In genomic region chr17:63493411-63493810, GRCh38 we compare ENCODE assay signal across 17 cellular contexts. TPM values are rescaled to one million over a fixed set of nuclear protein-coding genes. Genes with fewer than 3 reads are reported as not detected.
A peak's percentile ranks its signal among the peaks of the same experiment; 100 is the strongest.
DNase-seq lines count a peak whose midpoint lies in the region; ATAC-seq and TF ChIP-seq lines count a peak whose summit lies in the region.
"Had no signal": no experiment of that assay in that cellular context is flagged by ENCODE, and none has a peak within 500 bp of the region (broad histone marks: within the 10 kb centered on the region; RNA-seq: fewer than 3 reads in every experiment).

No MANE protein-coding gene starts in this region.

- H3K14ac ChIP-seq in IMR-90 (replicated peaks; ENCODE audit: low read depth, low read length) (no peak overlapping the region), mesenchymal stem cell (ENCODE audit: low read length in 2 of 2) (no peak overlapping the region), neuronal stem cell (ENCODE audit: low read length) (no peak overlapping the region), H9 (ENCODE audit: insufficient read depth, low read length) (no peak overlapping the region)

- no peak overlapping the region for H2AK9ac ChIP-seq in IMR-90 (replicated peaks; ENCODE audit: low read depth, low read length, poor library complexity)

- H2BK15ac ChIP-seq in IMR-90 (ENCODE audit: low read depth, low read length), result no peak overlapping the region; the same call in 2 of the 3 replicates
- no peak overlapping the region for H2BK15ac ChIP-seq in mesenchymal stem cell (ENCODE audit: low read depth, poor library complexity, severe bottlenecking)
- no peak overlapping the region for H2BK15ac ChIP-seq in neuronal stem cell (ENCODE audit: low read length)
- H2BK15ac ChIP-seq in H9 (ENCODE audit: low read depth, low read length), result no peak overlapping the region

- H3K9me1 ChIP-seq in IMR-90 (ENCODE audit: insufficient read depth, low read length), result peaks cover 19% of the 10 kb centered on the region

- no peaks in the 10 kb centered on the region for H3K79me2 ChIP-seq in H9 (ENCODE audit: insufficient read depth, low read length)

- POLR2A ChIA-PET in IMR-90 (lab: Charles Lee; ENCODE audit: unreplicated experiment), result no interaction called here

- H3K9me3 ChIP-seq in IMR-90 (ENCODE audit: control insufficient read depth, insufficient read depth, low read length) (no peaks in the 10 kb centered on the region), mesenchymal stem cell (ENCODE audit: control insufficient read depth, low read length) (no peaks in the 10 kb centered on the region), neuronal stem cell (replicated peaks in 1 of 2; ENCODE audit: control insufficient read depth in 2 of 2, insufficient read depth in 1 of 2, low read depth in 1 of 2, low read length in 2 of 2) (no peaks in the 10 kb centered on the region), H9 (ENCODE audit: control insufficient read depth, low read depth, low read length) (no peaks in the 10 kb centered on the region)
- H3K9me3 ChIP-seq: Caco-2 had no signal

- no peaks in the 10 kb centered on the region for H3K27me3 Mint-ChIP-seq in H9 (ENCODE audit: low read depth)

- H2AFZ ChIP-seq in IMR-90 (replicated peaks; ENCODE audit: low read length, poor library complexity), result peak overlapping the region; percentile 47
- H2AFZ ChIP-seq in mesenchymal stem cell (ENCODE audit: low read depth, low read length), result no peak overlapping the region
- no peak overlapping the region for H2AFZ ChIP-seq in neuronal stem cell (ENCODE audit: low read length)
- no peak overlapping the region for H2AFZ ChIP-seq in H9 (ENCODE audit: low read length)
- H2AFZ ChIP-seq: GM23248 had no signal

- H3K4ac ChIP-seq in IMR-90 (ENCODE audit: low read depth, low read length), result no peak overlapping the region
- H3K4ac ChIP-seq in mesenchymal stem cell (ENCODE audit: low read depth in 1 of 2, low read length in 2 of 2), result no peak overlapping the region
- H3K4ac ChIP-seq in neuronal stem cell (ENCODE audit: low read length), result no peak overlapping the region
- no peak overlapping the region for H3K4ac ChIP-seq in H9 (ENCODE audit: low read depth, low read length)

- H2BK20ac ChIP-seq in IMR-90 (ENCODE audit: low read depth, low read length), result no peak overlapping the region
- H2BK20ac ChIP-seq in H9 (ENCODE audit: low read depth, low read length, poor library complexity, severe bottlenecking), result no peak overlapping the region

- CTCF ChIA-PET in IMR-90 (lab: Yijun Ruan, JAX), result no interaction called here

- H3K4me2 ChIP-seq in IMR-90 (ENCODE audit: low read depth, low read length) (no peak overlapping the region), mesenchymal stem cell (ENCODE audit: low read length, poor library complexity, severe bottlenecking) (no peak overlapping the region), neuronal stem cell (ENCODE audit: insufficient read depth, low read length, poor library complexity, severe bottlenecking) (no peak overlapping the region), H9 (ENCODE audit: insufficient read depth, insufficient read length, low read length) (no peak overlapping the region)

- H3K4me3 Mint-ChIP-seq in H9, result no peak overlapping the region
- H3K4me3 Mint-ChIP-seq: CD4-positive, CD25-positive, alpha-beta regulatory T cell; CD8-positive, alpha-beta T cell had no signal

- no peak overlapping the region for H3K23ac ChIP-seq in IMR-90 (ENCODE audit: low read depth, low read length)
- no peak overlapping the region for H3K23ac ChIP-seq in mesenchymal stem cell (ENCODE audit: low read length in 2 of 2)
- H3K23ac ChIP-seq in neuronal stem cell (ENCODE audit: low read depth, low read length, poor library complexity), result peak overlapping the region; percentile 23
- no peak overlapping the region for H3K23ac ChIP-seq in H9 (ENCODE audit: insufficient read length, low read depth, low read length)

- no peaks in the 10 kb centered on the region for H3K9me3 Mint-ChIP-seq in H9
- H3K9me3 Mint-ChIP-seq: CD8-positive, alpha-beta T cell had no signal

- no peak overlapping the region for H4K8ac ChIP-seq in IMR-90 (ENCODE audit: low read depth in 2 of 2, low read length in 2 of 2)
- H4K8ac ChIP-seq in mesenchymal stem cell (ENCODE audit: low read length), result no peak overlapping the region
- H4K8ac ChIP-seq in neuronal stem cell (ENCODE audit: low read depth, low read length), result no peak overlapping the region
- no peak overlapping the region for H4K8ac ChIP-seq in H9 (replicated peaks; ENCODE audit: insufficient read length, low read depth, low read length)

- H3K4me1 ChIP-seq in IMR-90 (ENCODE audit: control insufficient read depth, insufficient read depth, low read length) (peaks cover 23% of the 10 kb centered on the region), mesenchymal stem cell (ENCODE audit: control insufficient read depth, insufficient read depth, low read depth, low read length) (peaks cover 29% of the 10 kb centered on the region), neuronal stem cell (ENCODE audit: control insufficient read depth in 2 of 2, insufficient read depth in 1 of 2, low read depth in 1 of 2, low read length in 2 of 2) (peaks cover 3 to 4% of the 10 kb centered on the region in 2 donors), H9 (ENCODE audit: insufficient read depth, low read length) (no peaks in the 10 kb centered on the region)

- TF ChIP-seq POLR2A in IMR-90 (IDR thresholded peaks at IDR 0.05; ENCODE audit: low read depth, low read length), result no peak

- dilution Hi-C loops in IMR-90 (cut with HindIII; ENCODE audit: low sequenced_read_pairs, unreplicated experiment), result no loop called here

- no peak overlapping the region for H3T11ph ChIP-seq in H9 (ENCODE audit: low read length)

- no peak overlapping the region for H3K9ac ChIP-seq in IMR-90 (ENCODE audit: low read depth, low read length)
- no peak overlapping the region for H3K9ac ChIP-seq in mesenchymal stem cell (ENCODE audit: low read length)
- peak overlapping the region; percentile 9 for H3K9ac ChIP-seq in neuronal stem cell (ENCODE audit: low read depth, low read length, poor library complexity)
- H3K9ac ChIP-seq in H9 (ENCODE audit: extremely low read depth, insufficient read length, low read length), result no peak overlapping the region
- H3K9ac ChIP-seq: GM23248 had no signal

- BruUV-seq in IMR-90 (replicated peaks; lab: Mats Ljungman, UMichigan), result no TSS peak

- no peak for DNase-seq in IMR-90
- no peak for DNase-seq in mesenchymal stem cell
- DNase-seq in neuronal stem cell (ENCODE audit: low spot score), result no peak
- no peak for DNase-seq in retina
- DNase-seq in KBM-7, result no peak
- DNase-seq in H9, result no peak
- DNase-seq: C1 segment of cervical spinal cord; Caco-2; CD4-positive, CD25-positive, alpha-beta regulatory T cell; CD8-positive, alpha-beta T cell; DMS153; DND-41; GM23248 had no signal

- no CpG with 5 or more reads among the region's 9 CpGs for WGBS in IMR-90 (ENCODE audit: extremely low coverage in 2 of 2, insufficient read length in 1 of 2), 2 experiments
- WGBS in mesenchymal stem cell, result 86% methylated on average over 9 of the region's 9 CpGs
- no CpG with 5 or more reads among the region's 9 CpGs for WGBS in neuronal stem cell (ENCODE audit: extremely low coverage in 2 of 2, insufficient read length in 2 of 2, insufficient replicate concordance in 1 of 2), 2 donors
- WGBS in H9 (ENCODE audit: extremely low coverage, insufficient read length, low lambda C conversion rate), result no CpG with 5 or more reads among the region's 9 CpGs

- in situ Hi-C loops in IMR-90 (cut with MboI; ENCODE audit: low sequenced_read_pairs), result no loop called here
- in situ Hi-C loops in KBM-7 (cut with MboI; ENCODE audit: low pct_unique_long_range_greater_than_20kb, low sequenced_read_pairs), result no loop called here

- H3K27ac Mint-ChIP-seq in H9, result peak overlapping the region in 1 of 3 experiments; percentile 27; a peak in 1 of 7 replicates
- H3K27ac Mint-ChIP-seq: CD4-positive, CD25-positive, alpha-beta regulatory T cell; CD8-positive, alpha-beta T cell had no signal

- H3K4me1 Mint-ChIP-seq in H9, result peaks cover 6 to 12% of the 10 kb centered on the region in 2 experiments
- H3K4me1 Mint-ChIP-seq: CD4-positive, CD25-positive, alpha-beta regulatory T cell had no signal

- H2BK12ac ChIP-seq in mesenchymal stem cell (ENCODE audit: low read length in 2 of 2) (no peak overlapping the region), neuronal stem cell (ENCODE audit: low read length) (no peak overlapping the region), H9 (ENCODE audit: insufficient read length, low read depth, low read length) (no peak overlapping the region)

- H2BK5ac ChIP-seq in IMR-90 (ENCODE audit: low read depth, low read length, poor library complexity, severe bottlenecking) (no peak overlapping the region), mesenchymal stem cell (ENCODE audit: low read depth, low read length, poor library complexity, severe bottlenecking) (no peak overlapping the region), neuronal stem cell (ENCODE audit: low read length) (no peak overlapping the region), H9 (ENCODE audit: insufficient read length, low read length) (no peak overlapping the region)

- no peak for TF ChIP-seq CTCF in IMR-90 (conservative IDR thresholded peaks at IDR 0.05; ENCODE audit: low read depth, low read length)
- no peak for TF ChIP-seq CTCF in H9 (conservative IDR thresholded peaks at IDR 0.05)

- H3K36me3 Mint-ChIP-seq in H9 (ENCODE audit: insufficient read depth in 1 of 3, low read depth in 3 of 3), result no peaks in the 10 kb centered on the region; a peak in 1 of 7 replicates
- H3K36me3 Mint-ChIP-seq: CD4-positive, CD25-positive, alpha-beta regulatory T cell; CD8-positive, alpha-beta T cell had no signal

- no peak for TF ChIP-seq RAD21 in IMR-90 (IDR thresholded peaks at IDR 0.05; ENCODE audit: low read length)

- H4K5ac ChIP-seq in IMR-90 (ENCODE audit: low read depth, low read length) (no peak overlapping the region), H9 (ENCODE audit: insufficient read length, low read depth, low read length) (no peak overlapping the region)

- intact Hi-C loops in IMR-90 (cut with micrococcal nuclease), result no loop called here

- H3K18ac ChIP-seq in IMR-90 (ENCODE audit: low read depth, low read length) (no peak overlapping the region), mesenchymal stem cell (ENCODE audit: low read depth in 1 of 2, low read length in 2 of 2) (no peak overlapping the region), neuronal stem cell (ENCODE audit: low read length) (no peak overlapping the region), H9 (ENCODE audit: insufficient read length, low read depth, low read length) (no peak overlapping the region)

- H3K27me3 ChIP-seq in IMR-90 (ENCODE audit: control insufficient read depth, insufficient read depth, low read length), result peaks cover 9% of the 10 kb centered on the region; the same call in 1 of the 2 replicates
- H3K27me3 ChIP-seq in mesenchymal stem cell (ENCODE audit: control insufficient read depth in 1 of 2, insufficient read depth in 1 of 2, low read length in 2 of 2), result peaks cover 0 to 46% of the 10 kb centered on the region in 2 experiments
- peaks cover 0 to 64% (median 0%) of the 10 kb centered on the region in 3 experiments for H3K27me3 ChIP-seq in neuronal stem cell (ENCODE audit: control insufficient read depth in 3 of 3, insufficient read depth in 3 of 3, low read depth in 1 of 3, low read length in 3 of 3)
- no peaks in the 10 kb centered on the region for H3K27me3 ChIP-seq in H9 (ENCODE audit: insufficient read depth, low read length)

- H3K79me1 ChIP-seq in IMR-90 (ENCODE audit: low read depth in 1 of 2, low read length in 2 of 2) (no peaks in the 10 kb centered on the region), mesenchymal stem cell (replicated peaks; ENCODE audit: low read length, poor library complexity, severe bottlenecking) (no peaks in the 10 kb centered on the region), neuronal stem cell (ENCODE audit: low read depth, low read length) (no peaks in the 10 kb centered on the region), H9 (ENCODE audit: insufficient read depth, low read depth, low read length, poor library complexity, severe bottlenecking) (no peaks in the 10 kb centered on the region)

- H3K36me3 ChIP-seq in IMR-90 (ENCODE audit: control insufficient read depth, insufficient read depth, low read length), result no peaks in the 10 kb centered on the region
- peaks cover 0 to 58% of the 10 kb centered on the region in 2 experiments for H3K36me3 ChIP-seq in mesenchymal stem cell (ENCODE audit: control insufficient read depth in 1 of 2, insufficient read depth in 2 of 2, low read depth in 1 of 2, low read length in 2 of 2)
- H3K36me3 ChIP-seq in neuronal stem cell (replicated peaks in 1 of 2; ENCODE audit: control insufficient read depth in 2 of 2, insufficient read depth in 2 of 2, low read length in 2 of 2), result no peaks in the 10 kb centered on the region

- H2AK5ac ChIP-seq in IMR-90 (ENCODE audit: low read depth, low read length) (no peak overlapping the region), mesenchymal stem cell (ENCODE audit: low read length, severe bottlenecking) (peak overlapping the region; percentile 6), neuronal stem cell (ENCODE audit: low read depth, low read length) (no peak overlapping the region), H9 (ENCODE audit: insufficient read length, low read length) (no peak overlapping the region)

- ATAC-seq in IMR-90 (ENCODE audit: low read depth), result no peak
- ATAC-seq: CD8-positive, alpha-beta T cell; GM12878; HCT116 had no signal

- H4K20me1 ChIP-seq in IMR-90 (ENCODE audit: insufficient read depth, low read length) (no peaks in the 10 kb centered on the region), H9 (ENCODE audit: control insufficient read depth, insufficient read depth, insufficient read length) (no peaks in the 10 kb centered on the region)

- H3K27ac ChIP-seq in IMR-90 (ENCODE audit: insufficient read depth, low read length) (no peak overlapping the region), mesenchymal stem cell (ENCODE audit: low read length, poor library complexity, severe bottlenecking) (no peak overlapping the region), neuronal stem cell (replicated peaks; ENCODE audit: low read length) (no peak overlapping the region), H9 (ENCODE audit: insufficient read length, low read depth, low read length) (no peak overlapping the region)
- H3K27ac ChIP-seq: GM23248 had no signal

- H3K4me3 ChIP-seq in IMR-90 (ENCODE audit: insufficient read depth, low read depth, low read length) (no peak overlapping the region), mesenchymal stem cell (ENCODE audit: insufficient read depth in 1 of 2, low read depth in 1 of 2, low read length in 2 of 2) (no peak overlapping the region), neuronal stem cell (ENCODE audit: low read length in 2 of 2) (no peak overlapping the region)
- H3K4me3 ChIP-seq: GM12878, GM23248 had no signal

- H3K56ac ChIP-seq in IMR-90 (ENCODE audit: extremely low read depth, insufficient read depth, low read length), result no peak overlapping the region
- no peak overlapping the region for H3K56ac ChIP-seq in H9 (ENCODE audit: insufficient read length, low read depth, low read length)

- no peaks in the 10 kb centered on the region for H3K23me2 ChIP-seq in H9 (ENCODE audit: insufficient read length, low read depth, low read length, poor library complexity, severe bottlenecking)

- no peak overlapping the region for H2BK120ac ChIP-seq in IMR-90 (ENCODE audit: low read depth, low read length)
- no peak overlapping the region for H2BK120ac ChIP-seq in mesenchymal stem cell (ENCODE audit: low read depth, low read length)
- no peak overlapping the region for H2BK120ac ChIP-seq in neuronal stem cell (ENCODE audit: low read depth, low read length)
- H2BK120ac ChIP-seq in H9 (ENCODE audit: low read depth, low read length, poor library complexity, severe bottlenecking), result no peak overlapping the region

- H4K91ac ChIP-seq in IMR-90 (ENCODE audit: insufficient read depth, low read depth, low read length) (no peak overlapping the region), mesenchymal stem cell (ENCODE audit: low read length) (no peak overlapping the region), neuronal stem cell (ENCODE audit: low read depth, low read length, poor library complexity) (no peak overlapping the region), H9 (ENCODE audit: insufficient read length, low read depth, low read length) (no peak overlapping the region)

RNA-seq across cellular contexts. Expression of gene ACE, which starts 16.6 kb away (rescaled TPM):
- 1.4 TPM in 2 replicates for total RNA-seq in IMR-90 (2012; rRNA removed)
- 3.5 and 5.8 TPM in 2 replicates for polyA plus RNA-seq in IMR-90 (2012; rRNA removed)
- polyA plus RNA-seq in IMR-90 (2012; cell fraction: cytosol; rRNA removed), result 4.0 and 5.5 TPM in 2 replicates
- polyA plus RNA-seq in IMR-90 (2012; cell fraction: nucleus; rRNA removed; ENCODE audit: low replicate concordance), result 10.1 and 21.1 TPM in 2 replicates
- polyA plus RNA-seq in mesenchymal stem cell (2013, experiment 1 of 2), result 1.8 TPM
- polyA plus RNA-seq in mesenchymal stem cell (2013, experiment 2 of 2), result 1.8 TPM
- polyA plus RNA-seq in neuronal stem cell (2013, experiment 1 of 2), result 0.08 TPM
- 0.04 TPM for polyA plus RNA-seq in neuronal stem cell (2013, experiment 2 of 2)
- total RNA-seq in H9 (2021), result 4.8 and 5.4 TPM in 2 replicates
- polyA plus RNA-seq: GM12878 had no signal

RNA-seq across cellular contexts. Expression of gene KCNH6, which starts 29.7 kb away (rescaled TPM):
- total RNA-seq in IMR-90 (2012; rRNA removed), result 0.18 and 0.28 TPM in 2 replicates
- 0.17 and 0.32 TPM in 2 replicates for polyA plus RNA-seq in IMR-90 (2012; rRNA removed)
- polyA plus RNA-seq in IMR-90 (2012; cell fraction: cytosol; rRNA removed), result 0.17 and 0.26 TPM in 2 replicates
- polyA plus RNA-seq in IMR-90 (2012; cell fraction: nucleus; rRNA removed; ENCODE audit: low replicate concordance), result 0.34 and 1.2 TPM in 2 replicates
- 0.04 TPM for polyA plus RNA-seq in mesenchymal stem cell (2013, experiment 1 of 2)
- 0.03 TPM for polyA plus RNA-seq in mesenchymal stem cell (2013, experiment 2 of 2)
- 0.03 TPM for polyA plus RNA-seq in neuronal stem cell (2013, experiment 1 of 2)
- polyA plus RNA-seq in neuronal stem cell (2013, experiment 2 of 2), result not detected
- 1.6 and 2.3 TPM in 2 replicates for total RNA-seq in H9 (2021)
- total RNA-seq: A172; A673; Caco-2; CD4-positive, CD25-positive, alpha-beta regulatory T cell; CD8-positive, alpha-beta T cell; GM12878; GM23248 had no signal
- polyA plus RNA-seq: CD4-positive, CD25-positive, alpha-beta regulatory T cell; GM12878; GM23248 had no signal

RNA-seq across cellular contexts. Expression of gene CYB561, which starts 47.3 kb away (rescaled TPM):
- total RNA-seq in IMR-90 (2012; rRNA removed) (1.1 and 2.5 TPM in 2 replicates), H9 (2021) (20.7 and 21.8 TPM in 2 replicates)
- polyA plus RNA-seq in IMR-90 (2012; rRNA removed), result 3.0 and 3.8 TPM in 2 replicates
- 1.8 and 5.0 TPM in 2 replicates for polyA plus RNA-seq in IMR-90 (2012; cell fraction: cytosol; rRNA removed)
- 2.9 and 8.1 TPM in 2 replicates for polyA plus RNA-seq in IMR-90 (2012; cell fraction: nucleus; rRNA removed; ENCODE audit: low replicate concordance)
- 14.4 TPM for polyA plus RNA-seq in mesenchymal stem cell (2013, experiment 1 of 2)
- polyA plus RNA-seq in mesenchymal stem cell (2013, experiment 2 of 2), result 15.1 TPM
- 11.7 TPM for polyA plus RNA-seq in neuronal stem cell (2013, experiment 1 of 2)
- 12.1 TPM for polyA plus RNA-seq in neuronal stem cell (2013, experiment 2 of 2)

RNA-seq across cellular contexts. Expression of gene DCAF7, which starts 56.9 kb away (rescaled TPM):
- total RNA-seq in IMR-90 (2012; rRNA removed) (31.4 and 40.9 TPM in 2 replicates), H9 (2021) (86.2 and 88.8 TPM in 2 replicates)
- 52.4 and 52.8 TPM in 2 replicates for polyA plus RNA-seq in IMR-90 (2012; rRNA removed)
- polyA plus RNA-seq in IMR-90 (2012; cell fraction: cytosol; rRNA removed), result 27.7 and 39.4 TPM in 2 replicates
- 31.4 and 38.7 TPM in 2 replicates for polyA plus RNA-seq in IMR-90 (2012; cell fraction: nucleus; rRNA removed; ENCODE audit: low replicate concordance)
- 51.6 TPM for polyA plus RNA-seq in mesenchymal stem cell (2013, experiment 1 of 2)
- 50.7 TPM for polyA plus RNA-seq in mesenchymal stem cell (2013, experiment 2 of 2)
- 73.3 TPM for polyA plus RNA-seq in neuronal stem cell (2013, experiment 1 of 2)
- 73.2 TPM for polyA plus RNA-seq in neuronal stem cell (2013, experiment 2 of 2)
